ENCODE assay signal across 1 cellular context in the genomic region with DNA sequence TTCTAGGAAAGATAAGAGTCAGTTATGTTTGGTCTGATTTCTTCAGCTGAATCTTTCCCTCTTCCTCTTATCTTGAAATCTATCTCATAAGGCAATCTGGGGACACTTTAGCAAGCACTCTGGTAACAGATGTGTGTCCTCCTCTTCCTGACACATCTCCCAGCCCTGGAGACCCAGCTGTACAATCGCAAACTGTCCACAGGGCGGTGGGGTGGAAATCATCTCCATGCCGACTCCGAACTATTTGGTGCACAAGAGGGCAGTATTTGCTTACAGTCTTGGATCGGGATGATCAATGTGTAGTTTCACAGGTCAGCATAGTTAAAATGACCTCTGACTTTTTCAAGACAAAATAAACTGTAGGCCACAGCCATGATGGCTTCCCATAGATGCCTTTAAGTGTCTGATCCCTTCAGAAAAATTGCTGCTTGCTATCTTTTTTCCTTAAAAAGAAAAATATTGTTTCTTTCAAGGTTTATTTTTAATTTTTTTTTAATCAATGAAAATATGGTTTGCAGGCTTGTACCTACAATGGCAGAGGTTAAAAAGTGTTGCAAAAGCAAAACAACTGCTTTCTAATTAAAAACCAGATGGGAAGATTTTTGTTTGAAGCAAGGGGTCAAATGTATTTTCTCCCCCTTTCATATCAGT.
TF ChIP-seq lines count a peak whose summit lies in the region.

No MANE protein-coding gene starts in this region.

TF ChIP-seq in SK-N-SH, 30 proteins besides CTCF, POLR2A, EP300 and RAD21 (continued from another document):
- no peak for TF ChIP-seq NRF1 (IDR thresholded peaks at IDR 0.05; ENCODE audit: low read depth, low read length)
- TF ChIP-seq TAF1 (IDR thresholded peaks at IDR 0.05; ENCODE audit: borderline replicate concordance, low read depth, low read length): no peak
- peak; percentile 20; the same call in 1 of the 2 replicates for TF ChIP-seq TCF12 (IDR thresholded peaks at IDR 0.05)
- no peak for TF ChIP-seq ELF1 (IDR thresholded peaks at IDR 0.05)
- TF ChIP-seq, protein P1, sequence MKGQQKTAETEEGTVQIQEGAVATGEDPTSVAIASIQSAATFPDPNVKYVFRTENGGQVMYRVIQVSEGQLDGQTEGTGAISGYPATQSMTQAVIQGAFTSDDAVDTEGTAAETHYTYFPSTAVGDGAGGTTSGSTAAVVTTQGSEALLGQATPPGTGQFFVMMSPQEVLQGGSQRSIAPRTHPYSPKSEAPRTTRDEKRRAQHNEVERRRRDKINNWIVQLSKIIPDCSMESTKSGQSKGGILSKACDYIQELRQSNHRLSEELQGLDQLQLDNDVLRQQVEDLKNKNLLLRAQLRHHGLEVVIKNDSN (IDR thresholded peaks at IDR 0.05; ENCODE audit: borderline replicate concordance, low read depth): no peak
- TF ChIP-seq SIN3A (IDR thresholded peaks at IDR 0.05; ENCODE audit: borderline replicate concordance, low read depth, low read length): no peak
- peak; percentile 45 for TF ChIP-seq CHD2 (IDR thresholded peaks at IDR 0.05; ENCODE audit: low read length, partially characterized antibody)
- TF ChIP-seq GATA2 (CRISPR knock-in tag; IDR thresholded peaks at IDR 0.05): peak; percentile 53
- no peak for TF ChIP-seq GABPA (IDR thresholded peaks at IDR 0.05; ENCODE audit: low read depth)
- TF ChIP-seq, protein P2, sequence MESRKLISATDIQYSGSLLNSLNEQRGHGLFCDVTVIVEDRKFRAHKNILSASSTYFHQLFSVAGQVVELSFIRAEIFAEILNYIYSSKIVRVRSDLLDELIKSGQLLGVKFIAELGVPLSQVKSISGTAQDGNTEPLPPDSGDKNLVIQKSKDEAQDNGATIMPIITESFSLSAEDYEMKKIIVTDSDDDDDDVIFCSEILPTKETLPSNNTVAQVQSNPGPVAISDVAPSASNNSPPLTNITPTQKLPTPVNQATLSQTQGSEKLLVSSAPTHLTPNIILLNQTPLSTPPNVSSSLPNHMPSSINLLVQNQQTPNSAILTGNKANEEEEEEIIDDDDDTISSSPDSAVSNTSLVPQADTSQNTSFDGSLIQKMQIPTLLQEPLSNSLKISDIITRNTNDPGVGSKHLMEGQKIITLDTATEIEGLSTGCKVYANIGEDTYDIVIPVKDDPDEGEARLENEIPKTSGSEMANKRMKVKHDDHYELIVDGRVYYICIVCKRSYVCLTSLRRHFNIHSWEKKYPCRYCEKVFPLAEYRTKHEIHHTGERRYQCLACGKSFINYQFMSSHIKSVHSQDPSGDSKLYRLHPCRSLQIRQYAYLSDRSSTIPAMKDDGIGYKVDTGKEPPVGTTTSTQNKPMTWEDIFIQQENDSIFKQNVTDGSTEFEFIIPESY (IDR thresholded peaks at IDR 0.05; ENCODE audit: borderline replicate concordance, low read depth): no peak
- no peak for TF ChIP-seq RXRA (IDR thresholded peaks at IDR 0.05; ENCODE audit: borderline replicate concordance, low read depth)
- TF ChIP-seq, protein P3, sequence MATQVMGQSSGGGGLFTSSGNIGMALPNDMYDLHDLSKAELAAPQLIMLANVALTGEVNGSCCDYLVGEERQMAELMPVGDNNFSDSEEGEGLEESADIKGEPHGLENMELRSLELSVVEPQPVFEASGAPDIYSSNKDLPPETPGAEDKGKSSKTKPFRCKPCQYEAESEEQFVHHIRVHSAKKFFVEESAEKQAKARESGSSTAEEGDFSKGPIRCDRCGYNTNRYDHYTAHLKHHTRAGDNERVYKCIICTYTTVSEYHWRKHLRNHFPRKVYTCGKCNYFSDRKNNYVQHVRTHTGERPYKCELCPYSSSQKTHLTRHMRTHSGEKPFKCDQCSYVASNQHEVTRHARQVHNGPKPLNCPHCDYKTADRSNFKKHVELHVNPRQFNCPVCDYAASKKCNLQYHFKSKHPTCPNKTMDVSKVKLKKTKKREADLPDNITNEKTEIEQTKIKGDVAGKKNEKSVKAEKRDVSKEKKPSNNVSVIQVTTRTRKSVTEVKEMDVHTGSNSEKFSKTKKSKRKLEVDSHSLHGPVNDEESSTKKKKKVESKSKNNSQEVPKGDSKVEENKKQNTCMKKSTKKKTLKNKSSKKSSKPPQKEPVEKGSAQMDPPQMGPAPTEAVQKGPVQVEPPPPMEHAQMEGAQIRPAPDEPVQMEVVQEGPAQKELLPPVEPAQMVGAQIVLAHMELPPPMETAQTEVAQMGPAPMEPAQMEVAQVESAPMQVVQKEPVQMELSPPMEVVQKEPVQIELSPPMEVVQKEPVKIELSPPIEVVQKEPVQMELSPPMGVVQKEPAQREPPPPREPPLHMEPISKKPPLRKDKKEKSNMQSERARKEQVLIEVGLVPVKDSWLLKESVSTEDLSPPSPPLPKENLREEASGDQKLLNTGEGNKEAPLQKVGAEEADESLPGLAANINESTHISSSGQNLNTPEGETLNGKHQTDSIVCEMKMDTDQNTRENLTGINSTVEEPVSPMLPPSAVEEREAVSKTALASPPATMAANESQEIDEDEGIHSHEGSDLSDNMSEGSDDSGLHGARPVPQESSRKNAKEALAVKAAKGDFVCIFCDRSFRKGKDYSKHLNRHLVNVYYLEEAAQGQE (IDR thresholded peaks at IDR 0.05; ENCODE audit: low read depth, low read length): no peak
- TF ChIP-seq, protein P4, sequence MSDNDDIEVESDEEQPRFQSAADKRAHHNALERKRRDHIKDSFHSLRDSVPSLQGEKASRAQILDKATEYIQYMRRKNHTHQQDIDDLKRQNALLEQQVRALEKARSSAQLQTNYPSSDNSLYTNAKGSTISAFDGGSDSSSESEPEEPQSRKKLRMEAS (IDR thresholded peaks at IDR 0.05; ENCODE audit: low read depth): no peak
- no peak for TF ChIP-seq MEF2A (IDR thresholded peaks at IDR 0.05; ENCODE audit: borderline replicate concordance, low read depth)
- TF ChIP-seq, protein P5, sequence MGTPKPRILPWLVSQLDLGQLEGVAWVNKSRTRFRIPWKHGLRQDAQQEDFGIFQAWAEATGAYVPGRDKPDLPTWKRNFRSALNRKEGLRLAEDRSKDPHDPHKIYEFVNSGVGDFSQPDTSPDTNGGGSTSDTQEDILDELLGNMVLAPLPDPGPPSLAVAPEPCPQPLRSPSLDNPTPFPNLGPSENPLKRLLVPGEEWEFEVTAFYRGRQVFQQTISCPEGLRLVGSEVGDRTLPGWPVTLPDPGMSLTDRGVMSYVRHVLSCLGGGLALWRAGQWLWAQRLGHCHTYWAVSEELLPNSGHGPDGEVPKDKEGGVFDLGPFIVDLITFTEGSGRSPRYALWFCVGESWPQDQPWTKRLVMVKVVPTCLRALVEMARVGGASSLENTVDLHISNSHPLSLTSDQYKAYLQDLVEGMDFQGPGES (IDR thresholded peaks at IDR 0.05; ENCODE audit: low read depth, low read length): no peak
- no peak for TF ChIP-seq EZH2phosphoT487 (IDR thresholded peaks at IDR 0.05; ENCODE audit: borderline replicate concordance, low read depth)
- no peak for TF ChIP-seq FOXJ3 (CRISPR knock-in tag; IDR thresholded peaks at IDR 0.05)
- peak; percentile 92 for TF ChIP-seq SMC3 (IDR thresholded peaks at IDR 0.05; ENCODE audit: low read depth, low read length)
- TF ChIP-seq FOSL2 (IDR thresholded peaks at IDR 0.05; ENCODE audit: borderline replicate concordance, low read depth): no peak
TF ChIP-seq in SK-N-SH: peak in this region for 6.
